In the genomic region with DNA sequence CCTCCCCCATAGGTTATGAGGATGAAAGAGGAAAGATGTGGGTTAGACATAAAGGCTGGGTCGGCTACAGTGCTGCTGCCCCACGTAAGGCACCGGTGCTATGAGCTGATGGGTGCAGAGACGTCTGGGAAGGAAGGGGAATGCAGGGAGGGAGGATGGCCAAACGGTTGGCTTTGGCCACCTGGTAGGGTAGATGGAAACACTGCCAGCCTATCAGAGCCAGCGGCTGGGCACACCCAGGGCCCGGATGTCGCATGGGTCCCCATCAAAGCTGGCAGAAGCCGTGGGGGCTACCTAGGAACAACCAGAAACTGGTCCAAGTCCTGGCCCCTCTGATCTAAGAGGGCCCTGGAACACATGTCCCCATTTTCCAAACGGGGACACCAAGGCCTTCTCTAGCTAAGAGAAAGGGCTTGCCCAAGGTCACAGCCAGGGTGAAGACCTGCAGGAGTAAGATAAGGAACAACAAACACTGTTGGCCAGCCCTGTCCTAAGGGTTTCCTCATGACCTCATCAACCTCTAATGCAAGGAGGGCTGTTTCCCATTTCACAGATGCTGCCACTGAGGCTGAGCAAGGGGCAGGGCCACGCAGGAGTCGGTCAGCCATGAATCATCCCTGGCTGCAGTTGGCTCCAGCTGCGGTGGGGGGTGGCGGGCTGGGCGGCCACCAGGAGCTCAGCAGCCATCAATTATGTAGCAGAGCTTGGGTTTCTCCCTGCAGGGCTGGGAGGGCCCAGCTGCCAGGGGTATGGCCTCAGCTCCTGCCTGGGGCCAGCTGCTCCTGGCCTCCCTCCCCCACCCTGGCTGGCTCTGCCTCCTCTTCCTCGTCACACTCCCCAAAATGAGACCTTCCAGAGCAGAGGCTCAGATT, we compare ENCODE assay signal across 8 cellular contexts. TPM values are rescaled to one million over a fixed set of nuclear protein-coding genes. Genes with fewer than 3 reads are reported as not detected.
DNase-seq lines count a peak whose midpoint lies in the region; ATAC-seq and TF ChIP-seq lines count a peak whose summit lies in the region.

No MANE protein-coding gene starts in this region.

- peaks cover 22 to 28% (median 26%) of the 10 kb centered on the region in 4 donors for H3K4me1 ChIP-seq in transverse colon

- H3K27me3 ChIP-seq in transverse colon, result no peaks in the 10 kb centered on the region

- TF ChIP-seq POLR2A in transverse colon (IDR thresholded peaks at IDR 0.05), result no peak

- H3K27ac ChIP-seq in VCaP (peak overlapping the region; percentile 97; the same call in 1 of the 2 replicates), transverse colon (peak overlapping the region in 3 of 4 donors; percentile 35 to 52 (median 41))

- intact Hi-C loops in left ventricle myocardium superior (cut with micrococcal nuclease) (no loop called here), transverse colon (cut with DNase I; ENCODE audit: low total_unique reads) (no loop called here)

- WGBS in transverse colon (ENCODE audit: low coverage in 1 of 2), 2 donors, result 75% methylated on average over 16 of the region's 16 CpGs; no CpG with 5 or more reads in 1 of the 2 donors

- DNase-seq in NCI-H1092 treated with DMSO at 0.1 percent for 48 hours (lab: John Stamatoyannopoulos, UW) (peak; percentile 14), NCI-H1092 (lab: John Stamatoyannopoulos, UW) (no peak), left ventricle myocardium superior (peak; percentile 63), transverse colon (no peak), KG1 (lab: John Stamatoyannopoulos, UW) (no peak), NOMO-1 treated with DMSO at 0.1 percent for 48 hours (lab: John Stamatoyannopoulos, UW; ENCODE audit: unreplicated experiment) (no peak)

- in situ Hi-C loops in transverse colon (cut with MboI; ENCODE audit: low pct_ligation_motif_present in 1 of 4, low pct_unique_long_range_greater_than_20kb in 1 of 4, low sequenced_read_pairs in 3 of 4), result no loop called here

- TF ChIP-seq EP300 in transverse colon (IDR thresholded peaks at IDR 0.05; ENCODE audit: low read depth), result no peak

- ATAC-seq in left ventricle myocardium superior (peak; percentile 5), GM21526 (IDR thresholded peaks at IDR 0.05; ENCODE audit: low FRiP score, unreplicated experiment) (no peak)

- peaks cover 0 to 6% (median 0%) of the 10 kb centered on the region in 4 donors for H3K36me3 ChIP-seq in transverse colon

- TF ChIP-seq CTCF in VCaP (conservative IDR thresholded peaks at IDR 0.05) (no peak), transverse colon (IDR thresholded peaks at IDR 0.05) (no peak)

- no peak overlapping the region for H3K4me3 ChIP-seq in transverse colon

- H3K9me3 ChIP-seq in transverse colon, result no peaks in the 10 kb centered on the region

RNA-seq across cellular contexts. Expression of a gene that starts 4.9 kb away (rescaled TPM):
- total RNA-seq in left ventricle myocardium superior (35.3 TPM), transverse colon (100 to 1,000 TPM; 184 to 391 (median 224) TPM)

RNA-seq across cellular contexts. Expression of a gene that starts 13.2 kb away (rescaled TPM):
- 39.0 TPM for total RNA-seq in left ventricle myocardium superior
- 100 to 1,000 TPM in 1 of 4 donors, 10 to 100 TPM in 3; 72.0 to 245 (median 74.0) TPM for total RNA-seq in transverse colon

RNA-seq across cellular contexts. Expression of a gene that starts 57.6 kb away (rescaled TPM):
- total RNA-seq in left ventricle myocardium superior, result 5.2 TPM
- 10 to 100 TPM; 15.7 to 52.4 (median 38.2) TPM for total RNA-seq in transverse colon

Comparison
In these comparisons a context has a peak if more than half of its experiments do, and no peak if none do; other contexts are left out.
1. DNase-seq: peak in NCI-H1092 treated with DMSO at 0.1 percent for 48 hours (single experiment) and left ventricle myocardium superior (single experiment); none in NCI-H1092 (single experiment), transverse colon (single experiment), KG1 (single experiment) and NOMO-1 treated with DMSO at 0.1 percent for 48 hours (single experiment).